25 cellular contexts compared by ENCODE assay signal in genomic region chr1:1170891-1171550, GRCh38. TPM values are rescaled to one million over a fixed set of nuclear protein-coding genes. Genes with fewer than 3 reads are reported as not detected.
A peak's percentile ranks its signal among the peaks of the same experiment; 100 is the strongest.
DNase-seq lines count a peak whose midpoint lies in the region; ATAC-seq and TF ChIP-seq lines count a peak whose summit lies in the region.
"Had no signal": no experiment of that assay in that cellular context is flagged by ENCODE, and none has a peak within 500 bp of the region (broad histone marks: within the 10 kb centered on the region; RNA-seq: fewer than 3 reads in every experiment).

No MANE protein-coding gene starts in this region.

- H3K36me3 ChIP-seq in neural progenitor cell = no peaks in the 10 kb centered on the region

- ATAC-seq in activated naive CD4-positive, alpha-beta T cell treated with anti-CD3 and anti-CD28 coated beads, Interleukin-2, amount 50 U/mL, for 72 hours = no peak

- H3K79me2 ChIP-seq in neural progenitor cell (ENCODE audit: low read depth) = no peaks in the 10 kb centered on the region

- no peak overlapping the region for H2AFZ ChIP-seq in neural progenitor cell (replicated peaks)

- H3K9me3 ChIP-seq in neural progenitor cell (ENCODE audit: low read depth) = no peaks in the 10 kb centered on the region
- H3K9me3 ChIP-seq: upper lobe of left lung had no signal

- peaks cover 5% of the 10 kb centered on the region for H3K27me3 Mint-ChIP-seq in activated CD4-positive, alpha-beta T cell treated with anti-CD3 and anti-CD28 coated beads, Interleukin-2, amount 10 ng/mL, durations not matched to agents 7 days and 5 days
- H3K27me3 Mint-ChIP-seq in neural progenitor cell (ENCODE audit: insufficient read depth, low read depth) = peaks cover 8% of the 10 kb centered on the region

- H3K36me3 Mint-ChIP-seq in activated CD4-positive, alpha-beta T cell treated with anti-CD3 and anti-CD28 coated beads, Interleukin-2, amount 10 ng/mL, durations not matched to agents 7 days and 5 days (ENCODE audit: low read depth) = no peaks in the 10 kb centered on the region
- H3K36me3 Mint-ChIP-seq in neural progenitor cell = no peaks in the 10 kb centered on the region
- H3K36me3 Mint-ChIP-seq in activated naive CD4-positive, alpha-beta T cell treated with anti-CD3 and anti-CD28 coated beads, Interleukin-2, amount 50 U/mL, for 72 hours = no peaks in the 10 kb centered on the region
- H3K36me3 Mint-ChIP-seq: immature natural killer cell had no signal

- H3K4me1 ChIP-seq in neural progenitor cell = peaks cover 22% of the 10 kb centered on the region

- TF ChIP-seq CTCF in GM20000 (IDR thresholded peaks at IDR 0.05; ENCODE audit: extremely low read depth, missing control alignments) (no peak), neural progenitor cell (IDR thresholded peaks at IDR 0.05) (no peak), coronary artery (IDR thresholded peaks at IDR 0.05) (no peak)

- peaks cover 32% of the 10 kb centered on the region for H3K4me1 Mint-ChIP-seq in activated CD4-positive, alpha-beta T cell treated with anti-CD3 and anti-CD28 coated beads, Interleukin-2, amount 10 ng/mL, durations not matched to agents 7 days and 5 days
- peaks cover 19% of the 10 kb centered on the region for H3K4me1 Mint-ChIP-seq in neural progenitor cell

- H3K27ac Mint-ChIP-seq in activated CD4-positive, alpha-beta T cell treated with anti-CD3 and anti-CD28 coated beads, Interleukin-2, amount 10 ng/mL, durations not matched to agents 7 days and 5 days = peak overlapping the region; percentile 9
- H3K27ac Mint-ChIP-seq in neural progenitor cell = no peak overlapping the region
- H3K27ac Mint-ChIP-seq in activated naive CD4-positive, alpha-beta T cell treated with anti-CD3 and anti-CD28 coated beads, Interleukin-2, amount 50 U/mL, for 72 hours = no peak overlapping the region
- H3K27ac Mint-ChIP-seq: immature natural killer cell; T-helper 2 cell treated with Interferon-gamma antibody and Interleukin-4, amounts not matched to agents 5 μg/mL and 100 μg/mL, for 36 hours had no signal

- no peak overlapping the region for H3K4me3 Mint-ChIP-seq in activated CD4-positive, alpha-beta T cell treated with anti-CD3 and anti-CD28 coated beads, Interleukin-2, amount 10 ng/mL, durations not matched to agents 7 days and 5 days
- H3K4me3 Mint-ChIP-seq in neural progenitor cell = no peak overlapping the region
- H3K4me3 Mint-ChIP-seq: immature natural killer cell; T-helper 2 cell treated with Interferon-gamma antibody and Interleukin-4, amounts not matched to agents 5 μg/mL and 100 μg/mL, for 36 hours had no signal

- H3K4me3 ChIP-seq in neural progenitor cell (no peak overlapping the region), coronary artery (no peak overlapping the region)
- H3K4me3 ChIP-seq: lung, upper lobe of left lung had no signal

- H3K9me3 Mint-ChIP-seq in activated CD4-positive, alpha-beta T cell treated with anti-CD3 and anti-CD28 coated beads, Interleukin-2, amount 10 ng/mL, durations not matched to agents 7 days and 5 days = no peaks in the 10 kb centered on the region
- H3K9me3 Mint-ChIP-seq in neural progenitor cell = no peaks in the 10 kb centered on the region
- H3K9me3 Mint-ChIP-seq in activated naive CD4-positive, alpha-beta T cell treated with anti-CD3 and anti-CD28 coated beads, Interleukin-2, amount 50 U/mL, for 72 hours = no peaks in the 10 kb centered on the region
- H3K9me3 Mint-ChIP-seq: activated CD8-positive, alpha-beta T cell treated with anti-CD3 and anti-CD28 coated beads for 36 hours; immature natural killer cell; T-helper 2 cell treated with Interferon-gamma antibody and Interleukin-4, amounts not matched to agents 5 μg/mL and 100 μg/mL, for 36 hours had no signal

- no peaks in the 10 kb centered on the region for H4K20me1 ChIP-seq in neural progenitor cell (ENCODE audit: low read depth)

- H3F3A ChIP-seq in neural progenitor cell (ENCODE audit: low read depth) = peaks cover 4% of the 10 kb centered on the region

- no peak for DNase-seq in activated CD4-positive, alpha-beta T cell treated with anti-CD3 and anti-CD28 coated beads, Interleukin-2, amount 10 ng/mL, durations not matched to agents 7 days and 5 days
- no peak for DNase-seq in activated CD4-positive, alpha-beta T cell treated with anti-CD3 and anti-CD28 coated beads, Interleukin-2, amount 50 U/mL, for 1 hour
- peak; percentile 52 for DNase-seq in GM20000 (ENCODE audit: low spot score)
- DNase-seq in ecto neural progenitor cell (ENCODE audit: low spot score) = peak; percentile 45
- peak; percentile 5 for DNase-seq in neural progenitor cell (ENCODE audit: low spot score)
- DNase-seq in hippocampal formation (lab: John Stamatoyannopoulos, UW) = no peak
- no peak for DNase-seq in coronary artery (ENCODE audit: low spot score)
- DNase-seq in activated naive CD4-positive, alpha-beta T cell treated with anti-CD3 and anti-CD28 coated beads, Interleukin-2, amount 50 U/mL, for 72 hours (ENCODE audit: low spot score in 2 of 2) = no peak
- DNase-seq: 8988T, activated gamma-delta T cell treated with Interleukin-2 at 50 U/mL for 16 hours, AML-193, amygdala, HCEC 1CT, NCI-H146, NCI-H526 treated with DMSO at 0.1 percent for 48 hours, occipital lobe had no signal

- no peak overlapping the region for H3K27ac ChIP-seq in neural progenitor cell
- H3K27ac ChIP-seq in coronary artery = no peak overlapping the region
- H3K27ac ChIP-seq: epithelial cell of prostate, KMS-11, upper lobe of left lung had no signal

- CTCF ChIA-PET in activated CD4-positive, alpha-beta T cell treated with anti-CD3 and anti-CD28 coated beads, Interleukin-2, amount 10 ng/mL, durations not matched to agents 7 days and 5 days (lab: Charles Lee) = interaction anchor here (0.9 to 2.2 kb wide), 4 partner anchors 9 to 17 kb away, joined by 3 to 7 read pairs (median 4); no protein-coding TSS in a partner anchor

- H3K27me3 ChIP-seq in neural progenitor cell = peaks cover 19% of the 10 kb centered on the region

- H3K9ac ChIP-seq in neural progenitor cell = no peak overlapping the region
- H3K9ac ChIP-seq: KMS-11 had no signal

- H3K4me2 ChIP-seq in neural progenitor cell = no peak overlapping the region

- POLR2A ChIA-PET in activated CD4-positive, alpha-beta T cell treated with anti-CD3 and anti-CD28 coated beads, Interleukin-2, amount 10 ng/mL, durations not matched to agents 7 days and 5 days (lab: Charles Lee) = no interaction called here

RNA-seq across cellular contexts. Expression of gene TTLL10, which starts 2.7 kb away (rescaled TPM):
- total RNA-seq in activated CD4-positive, alpha-beta T cell treated with anti-CD3 and anti-CD28 coated beads, Interleukin-2, amount 10 ng/mL, durations not matched to agents 7 days and 5 days = under 1 TPM; 0.15 to 0.27 TPM
- 0.22 TPM in 1 of 2 replicates, not detected in the other for total RNA-seq in neural progenitor cell (ENCODE audit: low replicate concordance)
- not detected for total RNA-seq in activated naive CD4-positive, alpha-beta T cell treated with anti-CD3 and anti-CD28 coated beads, Interleukin-2, amount 50 U/mL, for 72 hours
- total RNA-seq: activated CD8-positive, alpha-beta T cell treated with anti-CD3 and anti-CD28 coated beads for 36 hours; bronchial epithelial cell; dermis microvascular lymphatic vessel endothelial cell; occipital lobe had no signal

RNA-seq across cellular contexts. Expression of gene TNFRSF18, which starts 35.4 kb away (rescaled TPM):
- 10 to 100 TPM; 26.0 to 33.9 TPM for total RNA-seq in activated CD4-positive, alpha-beta T cell treated with anti-CD3 and anti-CD28 coated beads, Interleukin-2, amount 10 ng/mL, durations not matched to agents 7 days and 5 days
- not detected in 2 replicates for total RNA-seq in neural progenitor cell (ENCODE audit: low replicate concordance)
- total RNA-seq in activated naive CD4-positive, alpha-beta T cell treated with anti-CD3 and anti-CD28 coated beads, Interleukin-2, amount 50 U/mL, for 72 hours = 100 to 1,000 TPM in 1 of 2 donors, 10 to 100 TPM in 1; 43.6 to 250 TPM
- total RNA-seq: bronchial epithelial cell, occipital lobe had no signal

RNA-seq across cellular contexts. Expression of gene TNFRSF4, which starts 42.9 kb away (rescaled TPM):
- total RNA-seq in activated CD4-positive, alpha-beta T cell treated with anti-CD3 and anti-CD28 coated beads, Interleukin-2, amount 10 ng/mL, durations not matched to agents 7 days and 5 days = 10 to 100 TPM; 44.1 to 52.8 TPM
- total RNA-seq in neural progenitor cell (ENCODE audit: low replicate concordance) = 0.09 TPM in 1 of 2 replicates, not detected in the other
- total RNA-seq in activated naive CD4-positive, alpha-beta T cell treated with anti-CD3 and anti-CD28 coated beads, Interleukin-2, amount 50 U/mL, for 72 hours = 100 to 1,000 TPM; 166 to 176 TPM
- total RNA-seq: bronchial epithelial cell, occipital lobe had no signal

RNA-seq across cellular contexts. Expression of gene C1orf159, which starts 55.1 kb away (rescaled TPM):
- 10 to 100 TPM; 18.0 to 22.0 TPM for total RNA-seq in activated CD4-positive, alpha-beta T cell treated with anti-CD3 and anti-CD28 coated beads, Interleukin-2, amount 10 ng/mL, durations not matched to agents 7 days and 5 days
- 8.0 and 24.0 TPM in 2 replicates for total RNA-seq in neural progenitor cell (ENCODE audit: low replicate concordance)
- total RNA-seq in activated naive CD4-positive, alpha-beta T cell treated with anti-CD3 and anti-CD28 coated beads, Interleukin-2, amount 50 U/mL, for 72 hours = 10 to 100 TPM; 20.7 to 21.2 TPM

Comparison
In these comparisons a context has a peak if more than half of its experiments do, and no peak if none do; other contexts are left out.
1. DNase-seq: peak in GM20000 (single experiment), ecto neural progenitor cell (single experiment) and neural progenitor cell (single experiment); none in activated CD4-positive, alpha-beta T cell treated with anti-CD3 and anti-CD28 coated beads, Interleukin-2, amount 10 ng/mL, durations not matched to agents 7 days and 5 days (single experiment), activated CD4-positive, alpha-beta T cell treated with anti-CD3 and anti-CD28 coated beads, Interleukin-2, amount 50 U/mL, for 1 hour (single experiment), hippocampal formation (0 of 2), coronary artery (single experiment) and activated naive CD4-positive, alpha-beta T cell treated with anti-CD3 and anti-CD28 coated beads, Interleukin-2, amount 50 U/mL, for 72 hours (0 of 2).
2. RNA of gene TNFRSF18, which starts 35.4 kb away (total RNA-seq): 43.6 to 250 TPM in activated naive CD4-positive, alpha-beta T cell treated with anti-CD3 and anti-CD28 coated beads, Interleukin-2, amount 50 U/mL, for 72 hours and 26.0 to 33.9 TPM in activated CD4-positive, alpha-beta T cell treated with anti-CD3 and anti-CD28 coated beads, Interleukin-2, amount 10 ng/mL, durations not matched to agents 7 days and 5 days; not detected in neural progenitor cell; every median in the first group is over 10 times any median in the second.
3. RNA of gene TNFRSF4, which starts 42.9 kb away (total RNA-seq): 166 to 176 TPM in activated naive CD4-positive, alpha-beta T cell treated with anti-CD3 and anti-CD28 coated beads, Interleukin-2, amount 50 U/mL, for 72 hours and 44.1 to 52.8 TPM in activated CD4-positive, alpha-beta T cell treated with anti-CD3 and anti-CD28 coated beads, Interleukin-2, amount 10 ng/mL, durations not matched to agents 7 days and 5 days; 0.09 TPM in neural progenitor cell; every median in the first group is over 10 times any median in the second.